In the genomic region with DNA sequence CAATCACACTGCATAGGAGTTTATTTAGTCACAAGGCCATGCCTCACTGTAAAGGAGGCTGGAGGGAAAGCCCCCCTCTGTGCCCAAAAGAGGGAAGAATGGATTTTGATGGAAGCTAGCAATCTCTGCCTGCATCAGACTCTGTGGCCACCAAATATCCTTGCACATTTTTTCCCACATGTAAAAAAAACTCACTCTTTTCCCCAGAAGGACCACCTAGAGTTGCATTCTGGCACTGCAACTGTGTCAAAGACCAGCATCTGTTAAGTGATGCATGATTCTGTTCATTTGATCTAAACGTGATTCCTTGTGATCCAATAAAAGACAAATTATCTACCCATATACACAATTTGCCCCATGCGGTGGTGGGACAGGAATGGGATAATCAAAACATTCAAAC, we compare ENCODE assay signal across 28 cellular contexts. TPM values are rescaled to one million over a fixed set of nuclear protein-coding genes. Genes with fewer than 3 reads are reported as not detected.
DNase-seq lines count a peak whose midpoint lies in the region; ATAC-seq and TF ChIP-seq lines count a peak whose summit lies in the region.
"Had no signal": no experiment of that assay in that cellular context is flagged by ENCODE, and none has a peak within 500 bp of the region (broad histone marks: within the 10 kb centered on the region; RNA-seq: fewer than 3 reads in every experiment).

No MANE protein-coding gene starts in this region.

- ATAC-seq in GM18909 (IDR thresholded peaks at IDR 0.05; ENCODE audit: poor library complexity, unreplicated experiment): no peak
- ATAC-seq: activated CD4-positive, alpha-beta T cell treated with anti-CD3 and anti-CD28 coated beads for 36 hours; activated T-cell treated with anti-CD3 and anti-CD28 coated beads, Interleukin-2, amount 50 U/mL, for 4 hours; HCT116; left cardiac atrium; PC-3; sciatic nerve had no signal

- DNase-seq in AG04450 (ENCODE audit: low read depth, low spot score) (no peak), HEK293T (ENCODE audit: extremely low spot score) (peak; percentile 24), chondrocyte (ENCODE audit: low spot score) (no peak), mesothelial cell of epicardium (ENCODE audit: low spot score in 2 of 2, unreplicated experiment in 2 of 2) (no peak), NCI-H187 (lab: John Stamatoyannopoulos, UW) (no peak), spleen (no peak)
- DNase-seq in stimulated activated CD4-positive, alpha-beta T cell treated with anti-CD3 and anti-CD28 coated beads, Interleukin-1b, Interleukin-23, amount 100 ng/mL, for 48 hours: no peak
- DNase-seq: ACHN; activated CD4-positive, alpha-beta T cell treated with anti-CD3 and anti-CD28 coated beads for 36 hours; activated naive CD4-positive, alpha-beta T cell treated with Interleukin-2 at 50 U/mL for 16 hours; activated T-cell treated with anti-CD3 and anti-CD28 coated beads, Interleukin-2, amount 50 U/mL, for 4 hours; amygdala; Calu3; effector CD4-positive, alpha-beta T cell; head of caudate nucleus; left cardiac atrium; naive B cell; NCI-H226; PC-3; SHP77; trophoblast cell had no signal

- H3K9me3 ChIP-seq in AG04450 (ENCODE audit: control insufficient read depth, insufficient read depth, low read length) (no peaks in the 10 kb centered on the region), spleen (no peaks in the 10 kb centered on the region)

- H3K4me3 ChIP-seq in AG04450 (ENCODE audit: low read depth, low read length) (no peak overlapping the region), spleen (no peak overlapping the region)

- H3K4me3 Mint-ChIP-seq in chondrocyte (ENCODE audit: unreplicated experiment) (no peak overlapping the region), mesothelial cell of epicardium (no peak overlapping the region)
- H3K4me3 Mint-ChIP-seq: activated CD4-positive, alpha-beta T cell treated with anti-CD3 and anti-CD28 coated beads for 36 hours; activated T-cell treated with anti-CD3 and anti-CD28 coated beads, Interleukin-2, amount 50 U/mL, for 4 hours; central memory CD8-positive, alpha-beta T cell; memory B cell; naive B cell had no signal

- H3K27ac Mint-ChIP-seq in chondrocyte (ENCODE audit: unreplicated experiment): no peak overlapping the region
- H3K27ac Mint-ChIP-seq in mesothelial cell of epicardium: no peak overlapping the region
- H3K27ac Mint-ChIP-seq: activated CD4-positive, alpha-beta T cell treated with anti-CD3 and anti-CD28 coated beads for 36 hours; memory B cell; naive B cell had no signal

- 78 to 93% (median 92%) methylated on average over 2 of the region's 2 CpGs for WGBS in spleen, 5 donors

- POLR2A ChIA-PET in AG04450 (lab: Yijun Ruan, JAX): no interaction called here
- POLR2A ChIA-PET in HEK293T (lab: Yijun Ruan, JAX): interaction anchor here (1.3 kb wide), 1 partner anchor 8 kb away, joined by 3 read pairs; a partner anchor contains a TSS

- no peaks in the 10 kb centered on the region for H3K27me3 Mint-ChIP-seq in chondrocyte (ENCODE audit: low read depth)
- no peaks in the 10 kb centered on the region for H3K27me3 Mint-ChIP-seq in mesothelial cell of epicardium (ENCODE audit: low read depth)

- H3K27ac ChIP-seq in AG04450 (ENCODE audit: low read depth, low read length): no peak overlapping the region
- H3K27ac ChIP-seq in spleen: no peak overlapping the region
- H3K27ac ChIP-seq: C4-2B had no signal

- CTCF ChIA-PET in AG04450 (lab: Charles Lee): interaction anchor here (1.3 kb wide), 1 partner anchor 8 kb away, joined by 4 read pairs; a partner anchor contains a TSS
- CTCF ChIA-PET in HEK293T (lab: Yijun Ruan, JAX): no interaction called here

- no peaks in the 10 kb centered on the region for H3K36me3 ChIP-seq in spleen

- H3K9me3 Mint-ChIP-seq in chondrocyte (ENCODE audit: low read depth): no peaks in the 10 kb centered on the region
- H3K9me3 Mint-ChIP-seq in mesothelial cell of epicardium: no peaks in the 10 kb centered on the region
- H3K9me3 Mint-ChIP-seq: activated T-cell treated with anti-CD3 and anti-CD28 coated beads, Interleukin-2, amount 50 U/mL, for 4 hours; central memory CD8-positive, alpha-beta T cell; memory B cell had no signal

- no peaks in the 10 kb centered on the region for H3K27me3 ChIP-seq in AG04450 (ENCODE audit: control insufficient read depth, insufficient read depth, low read length)
- peaks cover 0 to 4% (median 0%) of the 10 kb centered on the region in 7 donors for H3K27me3 ChIP-seq in spleen (replicated peaks in 1 of 7)

- H3K4me1 ChIP-seq in spleen: peaks cover 0 to 6% (median 0%) of the 10 kb centered on the region in 6 donors

- intact Hi-C loops in spleen (cut with DNase I; ENCODE audit: low total_unique reads): no loop called here

- H3K36me3 Mint-ChIP-seq in chondrocyte (ENCODE audit: low read depth) (peaks cover 18% of the 10 kb centered on the region), mesothelial cell of epicardium (no peaks in the 10 kb centered on the region)
- H3K36me3 Mint-ChIP-seq: memory B cell, naive B cell had no signal

- no peak for TF ChIP-seq POLR2A in spleen (IDR thresholded peaks at IDR 0.05)

- TF ChIP-seq CTCF in AG04450 (IDR thresholded peaks at IDR 0.05; ENCODE audit: low read depth, low read length): peak; percentile 29; the same call in 1 of the 2 replicates
- peak; percentile 53 for TF ChIP-seq CTCF in chondrocyte (IDR thresholded peaks at IDR 0.05)
- TF ChIP-seq CTCF in mesothelial cell of epicardium (IDR thresholded peaks at IDR 0.05; ENCODE audit: unreplicated experiment): peak; percentile 49
- no peak for TF ChIP-seq CTCF in spleen (IDR thresholded peaks at IDR 0.05 in 8 of 11, conservative IDR thresholded peaks at IDR 0.05 in 3 of 11)

- H3K4me1 Mint-ChIP-seq in chondrocyte (ENCODE audit: low read depth) (no peaks in the 10 kb centered on the region), mesothelial cell of epicardium (no peaks in the 10 kb centered on the region)
- H3K4me1 Mint-ChIP-seq: activated CD4-positive, alpha-beta T cell treated with anti-CD3 and anti-CD28 coated beads for 36 hours; central memory CD8-positive, alpha-beta T cell; memory B cell; naive B cell had no signal

TF ChIP-seq in HEK293T, 16 proteins besides CTCF, POLR2A, EP300 and RAD21:
- no peak for TF ChIP-seq FOXK2 (IDR thresholded peaks at IDR 0.05)
- no peak for TF ChIP-seq ELF4 (IDR thresholded peaks at IDR 0.05)
- no peak for TF ChIP-seq HDGF (IDR thresholded peaks at IDR 0.05; ENCODE audit: borderline replicate concordance)
- no peak for TF ChIP-seq L3MBTL2 (conservative IDR thresholded peaks at IDR 0.05)
- TF ChIP-seq NFRKB (IDR thresholded peaks at IDR 0.05): no peak

RNA-seq across cellular contexts. Expression of a gene that starts 8.0 kb away (rescaled TPM):
- polyA plus RNA-seq in AG04450 (2011; rRNA removed) (62.7 and 71.4 TPM in 2 replicates), spleen (10 to 100 TPM in 1 of 3 donors, 1 to 10 TPM in 2; 5.5 to 11.1 (median 9.0) TPM)
- polyA minus RNA-seq in AG04450 (2011; rRNA and poly(A)+ RNA removed): 125 and 164 TPM in 2 replicates
- total RNA-seq in chondrocyte (37.1 to 55.1 TPM (median 39.2 TPM) in 3 replicates), mesothelial cell of epicardium (12.3 to 15.7 TPM (median 15.2 TPM) in 3 replicates), spleen (10 to 100 TPM in 6 of 7 donors, 1 to 10 TPM in 1; 8.3 to 26.3 (median 21.2) TPM)
- total RNA-seq: activated CD4-positive, alpha-beta T cell treated with anti-CD3 and anti-CD28 coated beads for 36 hours; activated CD8-positive, alpha-beta memory T cell treated with anti-CD3 and anti-CD28 coated beads for 36 hours; activated T-cell treated with anti-CD3 and anti-CD28 coated beads, Interleukin-2, amount 50 U/mL, for 4 hours; PC-3 had no signal

Comparison
In these comparisons a context has a peak if more than half of its experiments do, and no peak if none do; other contexts are left out.
1. CTCF ChIP-seq: peak in AG04450 (single experiment), chondrocyte (single experiment) and mesothelial cell of epicardium (single experiment); none in spleen (0 of 11).